Comparison of ENCODE assay signal across 1 cellular context in genomic region chr2:150572194-150572766, GRCh38.
TF ChIP-seq lines count a peak whose summit lies in the region.

No MANE protein-coding gene starts in this region.

TF ChIP-seq in GM12878, 131 proteins besides CTCF, POLR2A, EP300 and RAD21 (continued from another document):
- TF ChIP-seq REST (IDR thresholded peaks at IDR 0.05; ENCODE audit: low read depth, low read length) = no peak
- TF ChIP-seq HDGF (IDR thresholded peaks at IDR 0.05) = no peak
- no peak for TF ChIP-seq ZBTB40 (IDR thresholded peaks at IDR 0.05; ENCODE audit: borderline replicate concordance)
- TF ChIP-seq POLR2AphosphoS5 (IDR thresholded peaks at IDR 0.05; ENCODE audit: low read length) = no peak
- TF ChIP-seq STAT1 (conservative IDR thresholded peaks at IDR 0.05) = no peak
- TF ChIP-seq BCL11A (IDR thresholded peaks at IDR 0.05; ENCODE audit: low read depth, low read length) = no peak
- peak; percentile 63; the same call in 1 of the 2 replicates for TF ChIP-seq MLLT1 (IDR thresholded peaks at IDR 0.05)
